In genomic region chr7:37973915-37974314, GRCh38 we compare ENCODE assay signal across 22 cellular contexts. TPM values are rescaled to one million over a fixed set of nuclear protein-coding genes. Genes with fewer than 3 reads are reported as not detected.
"Had no signal": no experiment of that assay in that cellular context is flagged by ENCODE, and none has a peak within 500 bp of the region (broad histone marks: within the 10 kb centered on the region; RNA-seq: fewer than 3 reads in every experiment).

No MANE protein-coding gene starts in this region.

- H3K4me3 ChIP-seq: coronary artery, left ventricle myocardium inferior, spleen, thyroid gland had no signal

- DNase-seq: activated CD4-positive, alpha-beta T cell treated with anti-CD3 and anti-CD28 coated beads for 1 hour; activated CD4-positive, alpha-beta T cell treated with anti-CD3 and anti-CD28 coated beads, Interleukin-2, amount 50 U/mL, for 4 hours; activated naive CD4-positive, alpha-beta T cell treated with Interleukin-2 at 50 U/mL for 16 hours; activated T-cell treated with anti-CD3 and anti-CD28 coated beads for 4 hours; aorta; head of caudate nucleus; kidney glomerular epithelial cell; left ventricle myocardium inferior; spleen; stimulated activated CD4-positive, alpha-beta T cell treated with anti-CD3 and anti-CD28 coated beads, Interleukin-4, amount 100 ng/mL, for 4 hours; stimulated activated naive B cell treated with anti-CD40 and anti-IgM and Interleukin-4, amounts not matched to agents 10 μg/mL and 1 μg/mL and 100 μg/mL, for 72 hours; T-helper 17 cell; thyroid gland had no signal

- H3K9me3 Mint-ChIP-seq: activated T-helper 2 cell treated with anti-CD3 and anti-CD28 coated beads, Interferon-gamma antibody, Interleukin-2, Interleukin-4, amounts not matched to agents 10 μg/mL and 5 μg/mL and 100 μg/mL, durations not matched to agents 14 hours and 24 hours and 36 hours; neural crest cell; stimulated activated naive B cell treated with anti-CD40 and anti-IgM and Interleukin-4, amounts not matched to agents 10 μg/mL and 1 μg/mL and 100 μg/mL, for 72 hours had no signal

- H3K9me3 ChIP-seq: left ventricle myocardium inferior, spleen, thyroid gland had no signal

- H3K36me3 ChIP-seq: left ventricle myocardium inferior, spleen, thyroid gland, WERI-Rb-1 had no signal

- ATAC-seq: sciatic nerve; stimulated activated naive B cell treated with anti-CD40 and anti-IgM and Interleukin-4, amounts not matched to agents 10 μg/mL and 1 μg/mL and 100 μg/mL, for 72 hours; T-helper 17 cell had no signal

- H3K4me1 ChIP-seq: left ventricle myocardium inferior, spleen, thyroid gland had no signal

- H3K4me3 Mint-ChIP-seq: neural crest cell; stimulated activated naive B cell treated with anti-CD40 and anti-IgM and Interleukin-4, amounts not matched to agents 10 μg/mL and 1 μg/mL and 100 μg/mL, for 72 hours; T-helper 17 cell had no signal

- FAIRE-seq: endometrium, frontal cortex had no signal

- H3K27me3 ChIP-seq: spleen, thyroid gland had no signal

- H3K27ac Mint-ChIP-seq: activated T-helper 2 cell treated with anti-CD3 and anti-CD28 coated beads, Interferon-gamma antibody, Interleukin-2, Interleukin-4, amounts not matched to agents 10 μg/mL and 5 μg/mL and 100 μg/mL, durations not matched to agents 14 hours and 24 hours and 36 hours; stimulated activated naive B cell treated with anti-CD40 and anti-IgM and Interleukin-4, amounts not matched to agents 10 μg/mL and 1 μg/mL and 100 μg/mL, for 72 hours; T-helper 17 cell had no signal

- H3K4me1 Mint-ChIP-seq: neural crest cell; stimulated activated naive B cell treated with anti-CD40 and anti-IgM and Interleukin-4, amounts not matched to agents 10 μg/mL and 1 μg/mL and 100 μg/mL, for 72 hours; T-helper 17 cell had no signal

- H3K36me3 Mint-ChIP-seq: stimulated activated naive B cell treated with anti-CD40 and anti-IgM and Interleukin-4, amounts not matched to agents 10 μg/mL and 1 μg/mL and 100 μg/mL, for 72 hours had no signal

- H3K27ac ChIP-seq: coronary artery, left ventricle myocardium inferior, spleen, thyroid gland, WERI-Rb-1 had no signal

RNA-seq across cellular contexts. Expression of gene SFRP4, which starts 57.3 kb away (rescaled TPM):
- total RNA-seq: activated T-helper 2 cell treated with anti-CD3 and anti-CD28 coated beads, Interferon-gamma antibody, Interleukin-2, Interleukin-4, amounts not matched to agents 10 μg/mL and 5 μg/mL and 100 μg/mL, durations not matched to agents 14 hours and 24 hours and 36 hours; mononuclear cell; neural crest cell; pulmonary artery endothelial cell; T-helper 17 cell had no signal
